Comparison of ENCODE assay signal across 8 cellular contexts in the genomic region with DNA sequence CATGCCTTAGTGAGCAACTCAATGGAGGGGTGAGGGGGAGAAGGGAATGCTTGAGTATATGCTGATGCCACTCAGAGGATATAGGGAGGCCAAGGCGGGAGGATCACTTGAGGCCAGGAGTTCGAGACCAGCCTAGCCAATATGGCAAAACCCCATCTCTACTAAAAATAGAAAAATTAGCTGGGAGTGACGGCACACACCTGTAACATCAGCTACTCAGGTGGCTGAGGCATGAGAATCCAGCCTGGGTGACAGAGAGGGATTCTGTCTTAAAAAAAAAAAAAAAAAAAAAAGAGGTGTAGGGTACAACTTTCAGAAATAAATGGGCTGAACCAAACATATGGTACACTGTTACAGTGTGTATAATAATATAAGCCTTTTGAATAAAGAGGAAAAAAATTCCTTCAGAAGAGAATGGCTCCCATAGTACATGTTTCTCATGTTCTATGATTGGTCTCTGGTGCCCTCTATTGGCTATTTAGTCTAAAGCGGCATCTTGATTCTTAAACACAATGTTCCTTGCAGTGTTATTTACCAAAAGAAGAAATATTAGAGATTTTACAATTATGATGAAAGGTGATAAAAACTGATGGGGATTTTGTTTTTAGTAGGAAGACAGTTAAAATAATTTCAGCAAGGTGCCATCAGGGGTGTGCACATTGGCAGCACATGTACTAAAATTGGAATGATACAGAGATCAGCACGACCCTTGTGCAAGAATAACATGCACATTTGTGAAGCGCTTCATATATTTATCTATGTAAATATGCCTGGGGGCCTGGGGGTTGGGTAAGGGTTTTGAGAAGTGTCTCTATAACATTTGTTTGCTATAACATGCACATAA.
DNase-seq lines count a peak whose midpoint lies in the region; ATAC-seq and TF ChIP-seq lines count a peak whose summit lies in the region.

No MANE protein-coding gene starts in this region.

- peak; percentile 45 for ATAC-seq in activated T-helper 17 cell treated with anti-CD3 and anti-CD28 coated beads, Interleukin-2, amount 50 U/mL, for 72 hours (replicated peaks)
- ATAC-seq in left cardiac atrium, result peak; percentile 72 to 78
- no peak for ATAC-seq in GM19324 (IDR thresholded peaks at IDR 0.05; ENCODE audit: low FRiP score, unreplicated experiment)

- H3K36me3 ChIP-seq in sigmoid colon (peaks cover 0 to 13% (median 0%) of the 10 kb centered on the region in 4 donors), MG63 (no peaks in the 10 kb centered on the region)

- H3K27ac Mint-ChIP-seq in HFFc6, result no peak overlapping the region
- H3K27ac Mint-ChIP-seq in activated T-helper 17 cell treated with anti-CD3 and anti-CD28 coated beads, Interleukin-2, amount 50 U/mL, for 72 hours, result no peak overlapping the region

- peak; percentile 52 for DNase-seq in Daoy (ENCODE audit: low read depth)
- DNase-seq in HFFc6, result peak; percentile 73
- peak; percentile 77 for DNase-seq in NCI-H2227 (lab: John Stamatoyannopoulos, UW; ENCODE audit: unreplicated experiment)
- no peak for DNase-seq in left cardiac atrium
- no peak for DNase-seq in sigmoid colon
- no peak for DNase-seq in MG63

- TF ChIP-seq CTCF in HFFc6 (IDR thresholded peaks at IDR 0.05) (peak; percentile 85), sigmoid colon (IDR thresholded peaks at IDR 0.05) (peak in 3 of 4 experiments; percentile 50 to 61 (median 54))

- H3K27me3 ChIP-seq in sigmoid colon (no peaks in the 10 kb centered on the region), MG63 (no peaks in the 10 kb centered on the region)

- H3K4me1 Mint-ChIP-seq in HFFc6 (ENCODE audit: low read depth), result peaks cover 18% of the 10 kb centered on the region
- H3K4me1 Mint-ChIP-seq in activated T-helper 17 cell treated with anti-CD3 and anti-CD28 coated beads, Interleukin-2, amount 50 U/mL, for 72 hours, result no peaks in the 10 kb centered on the region

- H3K36me3 Mint-ChIP-seq in HFFc6 (ENCODE audit: low read depth), result no peaks in the 10 kb centered on the region
- peaks cover 13% of the 10 kb centered on the region for H3K36me3 Mint-ChIP-seq in activated T-helper 17 cell treated with anti-CD3 and anti-CD28 coated beads, Interleukin-2, amount 50 U/mL, for 72 hours (ENCODE audit: low read depth)

- H3K27me3 Mint-ChIP-seq in HFFc6 (ENCODE audit: insufficient read depth), result no peaks in the 10 kb centered on the region
- no peaks in the 10 kb centered on the region for H3K27me3 Mint-ChIP-seq in activated T-helper 17 cell treated with anti-CD3 and anti-CD28 coated beads, Interleukin-2, amount 50 U/mL, for 72 hours

- H3K9me3 ChIP-seq in sigmoid colon, result no peaks in the 10 kb centered on the region
- no peaks in the 10 kb centered on the region for H3K9me3 ChIP-seq in MG63

- H3K4me3 ChIP-seq in sigmoid colon (no peak overlapping the region), MG63 (no peak overlapping the region)

- no peaks in the 10 kb centered on the region for H3K9me3 Mint-ChIP-seq in HFFc6
- no peaks in the 10 kb centered on the region for H3K9me3 Mint-ChIP-seq in activated T-helper 17 cell treated with anti-CD3 and anti-CD28 coated beads, Interleukin-2, amount 50 U/mL, for 72 hours

- intact Hi-C loops in left cardiac atrium (cut with DNase I) (loop anchor here in 1 of 2 donors (5.0 to 10.0 kb wide), 4 partner anchors 807 to 1877 kb away; no protein-coding TSS in a partner anchor), sigmoid colon (cut with DNase I) (loop anchor here (5.0 kb wide), 4 partner anchors 110 to 880 kb away; a partner anchor contains a TSS)

- no peak for TF ChIP-seq POLR2A in sigmoid colon (IDR thresholded peaks at IDR 0.05)

- 75 to 82% methylated on average over 6 of the region's 6 CpGs for WGBS in sigmoid colon, 2 donors

- H3K4me3 Mint-ChIP-seq in HFFc6, result no peak overlapping the region
- no peak overlapping the region for H3K4me3 Mint-ChIP-seq in activated T-helper 17 cell treated with anti-CD3 and anti-CD28 coated beads, Interleukin-2, amount 50 U/mL, for 72 hours

- TF ChIP-seq EP300 in sigmoid colon (IDR thresholded peaks at IDR 0.05), result no peak

- H3K4me1 ChIP-seq in sigmoid colon, result peaks cover 0 to 8% (median 6%) of the 10 kb centered on the region in 4 donors

- no peak overlapping the region for H3K27ac ChIP-seq in sigmoid colon

Comparison
In these comparisons a context has a peak if more than half of its experiments do, and no peak if none do; other contexts are left out.
1. DNase-seq: peak in Daoy (single experiment), HFFc6 (single experiment) and NCI-H2227 (single experiment); none in left cardiac atrium (single experiment), sigmoid colon (single experiment) and MG63 (single experiment).